16 cellular contexts compared by ENCODE assay signal in genomic region chr20:32138921-32139320, GRCh38. TPM values are rescaled to one million over a fixed set of nuclear protein-coding genes. Genes with fewer than 3 reads are reported as not detected.
DNase-seq lines count a peak whose midpoint lies in the region; ATAC-seq, FAIRE-seq and TF ChIP-seq lines count a peak whose summit lies in the region.
"Had no signal": no experiment of that assay in that cellular context is flagged by ENCODE, and none has a peak within 500 bp of the region (broad histone marks: within the 10 kb centered on the region; RNA-seq: fewer than 3 reads in every experiment).

No MANE protein-coding gene starts in this region.

- H3K9me2 ChIP-seq in PC-3 (replicated peaks; ENCODE audit: low read length), result no peaks in the 10 kb centered on the region

- H3K4me1 ChIP-seq in spleen (no peaks in the 10 kb centered on the region), HepG2 (ENCODE audit: insufficient read depth, low read length) (no peaks in the 10 kb centered on the region), PC-3 (ENCODE audit: insufficient read depth, low read length) (no peaks in the 10 kb centered on the region)
- H3K4me1 ChIP-seq: A549 had no signal

- WGBS in spleen, 5 donors, result 95 to 96% (median 96%) methylated on average over 8 of the region's 8 CpGs
- WGBS in HepG2 (ENCODE audit: low lambda C conversion rate), result 99% methylated on average over 8 of the region's 8 CpGs

- H3K9ac ChIP-seq in HepG2 (ENCODE audit: insufficient read depth, low read depth, low read length) (no peak overlapping the region), PC-3 (ENCODE audit: low read length) (no peak overlapping the region)
- H3K9ac ChIP-seq: BLaER1 treated with 17β-estradiol and CSF1 and Interleukin-3, amounts not matched to agents 10 nM and 100 nM had no signal

- no peak overlapping the region for H3K4me3 ChIP-seq in spleen
- H3K4me3 ChIP-seq in HepG2 (replicated peaks in 1 of 3; ENCODE audit: insufficient read depth in 1 of 3, low read depth in 2 of 3, low read length in 3 of 3), result no peak overlapping the region
- no peak overlapping the region for H3K4me3 ChIP-seq in PC-3 (ENCODE audit: low read length)
- H3K4me3 ChIP-seq: A549; BLaER1 treated with 17β-estradiol and CSF1 and Interleukin-3, amounts not matched to agents 10 nM and 100 nM had no signal

- H3K4me3 Mint-ChIP-seq in T-helper 17 cell (no peak overlapping the region), nephron progenitor cell (no peak overlapping the region)
- H3K4me3 Mint-ChIP-seq: CD8-positive, alpha-beta T cell; H9 had no signal

- POLR2A ChIA-PET in HepG2 (lab: Yijun Ruan, JAX) (no interaction called here), PC-3 (lab: Charles Lee; ENCODE audit: unreplicated experiment) (no interaction called here)

- H3K79me2 ChIP-seq in HepG2 (ENCODE audit: insufficient read depth, low read length) (no peaks in the 10 kb centered on the region), PC-3 (ENCODE audit: low read length) (no peaks in the 10 kb centered on the region)

- TF ChIP-seq POLR2A in spleen (IDR thresholded peaks at IDR 0.05) (no peak), HepG2 (IDR thresholded peaks at IDR 0.05; ENCODE audit: insufficient read depth in 1 of 2, low read depth in 2 of 2, low read length in 2 of 2) (no peak)

- peaks cover 11% of the 10 kb centered on the region for H3K4me1 Mint-ChIP-seq in T-helper 17 cell
- H3K4me1 Mint-ChIP-seq in nephron progenitor cell, result peaks cover 11% of the 10 kb centered on the region
- H3K4me1 Mint-ChIP-seq: H9 had no signal

- H3F3A ChIP-seq in PC-3 (ENCODE audit: low read length, unreplicated experiment), result no peaks in the 10 kb centered on the region

- peaks cover 28% of the 10 kb centered on the region for H3K36me3 Mint-ChIP-seq in T-helper 17 cell (ENCODE audit: low read depth)
- H3K36me3 Mint-ChIP-seq in nephron progenitor cell (ENCODE audit: low read depth), result peaks cover 63% of the 10 kb centered on the region

- H3K27ac Mint-ChIP-seq in T-helper 17 cell (peak overlapping the region; percentile 74), nephron progenitor cell (peak overlapping the region; percentile 43)
- H3K27ac Mint-ChIP-seq: CD8-positive, alpha-beta T cell had no signal

- no peaks in the 10 kb centered on the region for H3K9me3 ChIP-seq in T-helper 17 cell (ENCODE audit: control insufficient read depth, low read length, poor library complexity, severe bottlenecking)
- no peaks in the 10 kb centered on the region for H3K9me3 ChIP-seq in spleen
- H3K9me3 ChIP-seq in HepG2 (ENCODE audit: low read length), result no peaks in the 10 kb centered on the region
- H3K9me3 ChIP-seq in PC-3 (ENCODE audit: low read length), result no peaks in the 10 kb centered on the region
- H3K9me3 ChIP-seq: A549; BLaER1 treated with 17β-estradiol and CSF1 and Interleukin-3, amounts not matched to agents 10 nM and 100 nM had no signal

- TF ChIP-seq EP300 in HepG2 (IDR thresholded peaks at IDR 0.05; ENCODE audit: low read depth in 2 of 2, low read length in 2 of 2) (no peak), HepG2 (CRISPR knock-in tag; IDR thresholded peaks at IDR 0.05; ENCODE audit: borderline replicate concordance) (no peak)

- DNase-seq in AG20443 (ENCODE audit: low spot score) (peak; percentile 3), T-helper 17 cell (no peak), nephron progenitor cell (no peak), spleen (peak; percentile 25), HepG2 (ENCODE audit: low spot score) (no peak), PC-3 (no peak)
- DNase-seq: Calu3; CD8-positive, alpha-beta T cell; GF-D8; H9 had no signal

- in situ Hi-C loops in HepG2 (cut with HindIII; ENCODE audit: extremely low pct_ligation_motif_present, low pct_unique_long_range_greater_than_20kb), result no loop called here

- H3K9me3 Mint-ChIP-seq in nephron progenitor cell, result no peaks in the 10 kb centered on the region
- H3K9me3 Mint-ChIP-seq: CD8-positive, alpha-beta T cell; H9 had no signal

- no peak for FAIRE-seq in HepG2 (lab: Jason Lieb, UNC)
- FAIRE-seq: A549, H1, HTR-8/SVneo had no signal

- CTCF ChIA-PET in HepG2 (lab: Yijun Ruan, JAX; ENCODE audit: low intra/inter-chr PET ratio, low total read pairs) (no interaction called here), PC-3 (lab: Charles Lee) (no interaction called here)

- H3K27me3 Mint-ChIP-seq in T-helper 17 cell (no peaks in the 10 kb centered on the region), nephron progenitor cell (ENCODE audit: low read depth, poor library complexity) (peaks cover 3% of the 10 kb centered on the region)

- H3K4me2 ChIP-seq in HepG2 (ENCODE audit: low read depth, low read length) (no peak overlapping the region), PC-3 (ENCODE audit: low read length) (no peak overlapping the region)
- H3K4me2 ChIP-seq: A549 had no signal

- intact Hi-C loops in spleen (cut with DNase I; ENCODE audit: low total_unique reads), result no loop called here
- intact Hi-C loops in HepG2 (cut with micrococcal nuclease; ENCODE audit: unreplicated experiment), result no loop called here
- intact Hi-C loops in PC-3 (cut with micrococcal nuclease), result no loop called here

- no peak overlapping the region for H2AFZ ChIP-seq in HepG2 (ENCODE audit: low read length)
- H2AFZ ChIP-seq in PC-3 (ENCODE audit: low read length), result no peak overlapping the region

- H3K27me3 ChIP-seq in spleen (replicated peaks in 1 of 7), result no peaks in the 10 kb centered on the region
- no peaks in the 10 kb centered on the region for H3K27me3 ChIP-seq in HepG2 (ENCODE audit: control insufficient read depth in 1 of 2, insufficient read depth in 2 of 2, low read length in 2 of 2)
- no peaks in the 10 kb centered on the region for H3K27me3 ChIP-seq in PC-3 (ENCODE audit: low read length)
- H3K27me3 ChIP-seq: BLaER1 treated with 17β-estradiol and CSF1 and Interleukin-3, amounts not matched to agents 10 nM and 100 nM had no signal

- peaks cover 3 to 100% (median 78%) of the 10 kb centered on the region in 6 donors for H3K36me3 ChIP-seq in spleen
- H3K36me3 ChIP-seq in HepG2 (replicated peaks in 1 of 2; ENCODE audit: control insufficient read depth in 1 of 2, insufficient read depth in 2 of 2, low read length in 2 of 2), result peaks cover 70 to 94% of the 10 kb centered on the region in 2 experiments
- H3K36me3 ChIP-seq in PC-3 (ENCODE audit: low read depth, low read length), result peaks cover 72% of the 10 kb centered on the region

- H4K20me1 ChIP-seq in HepG2 (ENCODE audit: insufficient read depth, low read length) (no peaks in the 10 kb centered on the region), PC-3 (ENCODE audit: low read length) (no peaks in the 10 kb centered on the region)

- no peak for ATAC-seq in T-helper 17 cell
- no peak for ATAC-seq in GM19035 (IDR thresholded peaks at IDR 0.05; ENCODE audit: unreplicated experiment)
- ATAC-seq in HepG2, result no peak
- ATAC-seq in PC-3, result no peak
- ATAC-seq: A549; CD8-positive, alpha-beta T cell had no signal

- H3K27ac ChIP-seq in spleen, result no peak overlapping the region
- no peak overlapping the region for H3K27ac ChIP-seq in HepG2 (ENCODE audit: extremely low read length, insufficient read depth, low read length)
- no peak overlapping the region for H3K27ac ChIP-seq in PC-3 (ENCODE audit: low read length)
- H3K27ac ChIP-seq: 22Rv1; A549; BLaER1 treated with 17β-estradiol and CSF1 and Interleukin-3, amounts not matched to agents 10 nM and 100 nM had no signal

- no TSS peak for BruUV-seq in HepG2 (replicated peaks; lab: Mats Ljungman, UMichigan)
- no TSS peak for BruUV-seq in PC-3 (replicated peaks; lab: Mats Ljungman, UMichigan)

- TF ChIP-seq RAD21 in HepG2 (CRISPR knock-in tag; IDR thresholded peaks at IDR 0.05), result no peak

- no peak for TF ChIP-seq CTCF in nephron progenitor cell (IDR thresholded peaks at IDR 0.05)
- no peak for TF ChIP-seq CTCF in spleen (IDR thresholded peaks at IDR 0.05 in 8 of 11, conservative IDR thresholded peaks at IDR 0.05 in 3 of 11)
- TF ChIP-seq CTCF in HepG2 (CRISPR knock-in tag; IDR thresholded peaks at IDR 0.05), result no peak
- no peak for TF ChIP-seq CTCF in PC-3 (conservative IDR thresholded peaks at IDR 0.05; ENCODE audit: low read depth, low read length)

RNA-seq across cellular contexts. Expression of gene TM9SF4, which starts 29.4 kb away (rescaled TPM):
- 10 to 100 TPM; 41.2 to 42.4 TPM for total RNA-seq in T-helper 17 cell
- 10 to 100 TPM; 33.6 to 58.3 (median 42.7) TPM for total RNA-seq in spleen
- polyA plus RNA-seq in spleen, result 10 to 100 TPM; 12.0 to 13.7 (median 13.3) TPM
- total RNA-seq in HepG2 (2016; rRNA removed; fragmentation: Illumina TruSeq; extraction: Trizol), result 30.3 and 53.5 TPM in 2 replicates
- total RNA-seq in HepG2 (2016; cell fraction: cytosol; rRNA removed; fragmentation: Illumina TruSeq; extraction: Trizol; ENCODE audit: low read depth), result 8.9 and 10.2 TPM in 2 replicates
- total RNA-seq in HepG2 (2016; cell fraction: insoluble cytoplasmic fraction; rRNA removed; fragmentation: Illumina TruSeq; extraction: Trizol), result 26.6 and 52.8 TPM in 2 replicates
- total RNA-seq in HepG2 (2016; cell fraction: membrane; rRNA removed; fragmentation: Illumina TruSeq; extraction: Trizol), result 16.3 and 19.5 TPM in 2 replicates
- 67.0 and 79.9 TPM in 2 replicates for total RNA-seq in HepG2 (2016; cell fraction: nucleus; rRNA removed; fragmentation: Illumina TruSeq; extraction: Trizol)
- polyA plus RNA-seq in HepG2 (2011; rRNA removed), result 171 and 183 TPM in 2 replicates
- 137 and 141 TPM in 2 replicates for polyA plus RNA-seq in HepG2 (2011; cell fraction: cytosol; rRNA removed)
- polyA plus RNA-seq in HepG2 (2011; cell fraction: nucleus; rRNA removed), result 138 and 162 TPM in 2 replicates
- 93.4 and 96.8 TPM in 2 replicates for polyA plus RNA-seq in HepG2 (2012)
- 5.9 and 6.7 TPM in 2 replicates for polyA plus RNA-seq in HepG2 (2016; cell fraction: cytosol; fragmentation: Illumina TruSeq; extraction: Trizol; ENCODE audit: low read depth)
- polyA plus RNA-seq in HepG2 (2016; cell fraction: insoluble cytoplasmic fraction; fragmentation: Illumina TruSeq; extraction: Trizol; ENCODE audit: low read depth), result 27.2 and 35.4 TPM in 2 replicates
- polyA plus RNA-seq in HepG2 (2016; cell fraction: membrane; fragmentation: Illumina TruSeq; extraction: Trizol; ENCODE audit: low read depth), result 15.5 and 17.0 TPM in 2 replicates
- polyA plus RNA-seq in HepG2 (2016; cell fraction: nucleus; fragmentation: Illumina TruSeq; extraction: Trizol; ENCODE audit: insufficient read depth, low read depth), result 134 and 135 TPM in 2 replicates
- 107 and 349 TPM in 2 replicates for polyA minus RNA-seq in HepG2 (2011; rRNA and poly(A)+ RNA removed; ENCODE audit: low replicate concordance)
- 135 and 159 TPM in 2 replicates for polyA minus RNA-seq in HepG2 (2011; cell fraction: cytosol; rRNA and poly(A)+ RNA removed)
- 88.2 and 109 TPM in 2 replicates for polyA minus RNA-seq in HepG2 (2011; cell fraction: nucleus; rRNA and poly(A)+ RNA removed)
- 32.6 and 33.9 TPM in 2 replicates for total RNA-seq in PC-3 (2014; rRNA removed)

Comparison
In these comparisons a context has a peak if more than half of its experiments do, and no peak if none do; other contexts are left out.
1. DNase-seq: peak in AG20443 (single experiment) and spleen (single experiment); none in T-helper 17 cell (0 of 3), nephron progenitor cell (single experiment), HepG2 (single experiment) and PC-3 (single experiment).